ENCODE assay signal across 8 cellular contexts in the genomic region with DNA sequence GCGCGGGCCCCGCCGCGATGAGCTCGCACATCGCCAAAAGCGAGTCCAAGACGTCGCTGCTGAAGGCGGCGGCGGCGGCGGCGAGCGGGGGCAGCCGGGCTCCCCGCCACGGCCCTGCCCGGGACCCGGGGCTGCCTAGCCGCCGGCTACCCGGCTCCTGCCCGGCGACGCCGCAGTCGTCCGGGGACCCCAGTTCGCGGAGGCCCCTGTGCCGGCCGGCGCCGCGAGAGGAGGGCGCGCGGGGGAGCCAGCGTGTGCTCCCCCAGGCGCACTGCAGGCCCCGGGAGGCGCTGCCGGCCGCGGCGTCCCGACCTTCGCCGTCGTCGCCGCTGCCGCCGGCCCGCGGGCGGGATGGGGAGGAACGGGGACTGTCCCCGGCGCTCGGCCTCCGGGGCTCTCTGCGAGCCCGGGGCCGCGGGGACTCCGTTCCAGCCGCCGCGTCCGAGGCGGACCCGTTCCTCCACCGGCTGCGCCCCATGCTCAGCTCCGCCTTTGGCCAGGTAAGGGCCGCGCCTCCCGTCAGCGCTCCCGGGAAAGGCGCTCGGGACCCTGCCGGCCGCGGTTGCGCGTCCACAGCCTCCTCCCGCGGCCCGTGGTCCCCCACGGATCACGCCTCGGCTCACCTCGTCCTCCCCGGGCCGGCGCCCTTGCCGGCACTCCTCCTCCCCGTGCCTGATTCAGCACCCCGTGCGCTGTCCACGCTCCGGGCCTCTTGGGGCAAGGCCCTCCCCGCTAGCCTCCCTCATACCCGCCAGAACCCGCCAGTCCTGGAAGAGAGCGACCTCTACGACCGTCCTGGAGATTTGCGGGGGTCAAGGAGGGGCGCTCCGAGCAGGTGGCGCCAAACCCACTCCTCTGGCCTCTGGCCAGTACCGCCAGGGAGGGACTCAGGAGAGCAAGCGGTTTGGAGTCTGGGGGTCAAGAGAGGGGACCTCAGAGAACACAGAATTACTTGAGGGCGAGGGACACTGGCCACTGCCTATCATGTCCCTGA. TPM values are rescaled to one million over a fixed set of nuclear protein-coding genes. Genes with fewer than 3 reads are reported as not detected.
DNase-seq lines count a peak whose midpoint lies in the region; ATAC-seq, FAIRE-seq and TF ChIP-seq lines count a peak whose summit lies in the region.

No MANE protein-coding gene starts in this region.

- POLR2A ChIA-PET in HepG2 (lab: Yijun Ruan, JAX), result no interaction called here

- peaks cover 48% of the 10 kb centered on the region for H3K27me3 Mint-ChIP-seq in stimulated activated memory B cell treated with anti-CD40 and anti-IgM and Interleukin-4, amounts not matched to agents 10 μg/mL and 1 μg/mL and 100 μg/mL, for 72 hours

- in situ Hi-C loops in HepG2 (cut with HindIII; ENCODE audit: extremely low pct_ligation_motif_present, low pct_unique_long_range_greater_than_20kb), result no loop called here

- H3K4me1 Mint-ChIP-seq in stimulated activated memory B cell treated with anti-CD40 and anti-IgM and Interleukin-4, amounts not matched to agents 10 μg/mL and 1 μg/mL and 100 μg/mL, for 72 hours, result peaks cover 9% of the 10 kb centered on the region

- H3K4me2 ChIP-seq in HepG2 (ENCODE audit: low read depth, low read length), result peak overlapping the region; percentile 77

- intact Hi-C loops in HepG2 (cut with micrococcal nuclease; ENCODE audit: unreplicated experiment), result no loop called here

- H3K4me3 Mint-ChIP-seq in stimulated activated memory B cell treated with anti-CD40 and anti-IgM and Interleukin-4, amounts not matched to agents 10 μg/mL and 1 μg/mL and 100 μg/mL, for 72 hours, result peak overlapping the region; percentile 78

- TF ChIP-seq EP300 in HepG2 (IDR thresholded peaks at IDR 0.05; ENCODE audit: low read depth in 2 of 2, low read length in 2 of 2) (no peak), HepG2 (CRISPR knock-in tag; IDR thresholded peaks at IDR 0.05; ENCODE audit: borderline replicate concordance) (no peak)

- CTCF ChIA-PET in HepG2 (lab: Yijun Ruan, JAX; ENCODE audit: low intra/inter-chr PET ratio, low total read pairs), result no interaction called here

- ATAC-seq in HepG2 (peak; percentile 83), HG03378 (IDR thresholded peaks at IDR 0.05; ENCODE audit: unreplicated experiment) (no peak)
- ATAC-seq in stimulated activated memory B cell treated with anti-CD40 and anti-IgM and Interleukin-4, amounts not matched to agents 10 μg/mL and 1 μg/mL and 100 μg/mL, for 72 hours, result peak; percentile 75

- H3K36me3 ChIP-seq in HepG2 (replicated peaks in 1 of 2; ENCODE audit: control insufficient read depth in 1 of 2, insufficient read depth in 2 of 2, low read length in 2 of 2), result no peaks in the 10 kb centered on the region

- H3K9me3 ChIP-seq in HepG2 (ENCODE audit: low read length), result no peaks in the 10 kb centered on the region

- H3K79me2 ChIP-seq in HepG2 (ENCODE audit: insufficient read depth, low read length), result no peaks in the 10 kb centered on the region

- H3K9me3 Mint-ChIP-seq in stimulated activated memory B cell treated with anti-CD40 and anti-IgM and Interleukin-4, amounts not matched to agents 10 μg/mL and 1 μg/mL and 100 μg/mL, for 72 hours, result no peaks in the 10 kb centered on the region

- TF ChIP-seq CTCF in WI38 (IDR thresholded peaks at IDR 0.05; ENCODE audit: low read depth, low read length) (no peak), HepG2 (CRISPR knock-in tag; IDR thresholded peaks at IDR 0.05) (peak; percentile 28; the same call in 1 of the 2 replicates)

- no peak for TF ChIP-seq RAD21 in HepG2 (CRISPR knock-in tag; IDR thresholded peaks at IDR 0.05)

- peaks cover 10 to 56% of the 10 kb centered on the region in 2 experiments; a peak in 3 of 5 replicates for H3K27me3 ChIP-seq in HepG2 (ENCODE audit: control insufficient read depth in 1 of 2, insufficient read depth in 2 of 2, low read length in 2 of 2)

- no peak overlapping the region for H2AFZ ChIP-seq in HepG2 (ENCODE audit: low read length)

- H3K27ac Mint-ChIP-seq in stimulated activated memory B cell treated with anti-CD40 and anti-IgM and Interleukin-4, amounts not matched to agents 10 μg/mL and 1 μg/mL and 100 μg/mL, for 72 hours, result no peak overlapping the region

- H3K4me3 ChIP-seq in WI38 (ENCODE audit: low read depth, low read length) (0 out of 2 replicates have a peak overlapping the region, but pooled peaks have one; percentile 20), HepG2 (replicated peaks in 1 of 3; ENCODE audit: insufficient read depth in 1 of 3, low read depth in 2 of 3, low read length in 3 of 3) (peak overlapping the region; percentile 24 to 64 (median 48); a peak in 4 of 6 replicates)

- no peak for TF ChIP-seq POLR2A in HepG2 (IDR thresholded peaks at IDR 0.05; ENCODE audit: insufficient read depth in 1 of 2, low read depth in 2 of 2, low read length in 2 of 2)

- WGBS in HepG2 (ENCODE audit: low lambda C conversion rate), result 10% methylated on average over 13 of the region's 120 CpGs

- no TSS peak for BruUV-seq in HepG2 (replicated peaks; lab: Mats Ljungman, UMichigan)

- peaks cover 6% of the 10 kb centered on the region; the same call in 1 of the 2 replicates for H4K20me1 ChIP-seq in HepG2 (ENCODE audit: insufficient read depth, low read length)

- no peak overlapping the region for H3K9ac ChIP-seq in HepG2 (ENCODE audit: insufficient read depth, low read depth, low read length)

- no peak overlapping the region for H3K27ac ChIP-seq in HepG2 (ENCODE audit: extremely low read length, insufficient read depth, low read length)

- peaks cover 15% of the 10 kb centered on the region for H3K4me1 ChIP-seq in HepG2 (ENCODE audit: insufficient read depth, low read length)

- DNase-seq in AG08396 (ENCODE audit: low spot score) (peak; percentile 73), GM19239 (ENCODE audit: insufficient read length, low spot score) (peak; percentile 50), HTR-8/SVneo (ENCODE audit: insufficient read length, low spot score) (peak; percentile 63), cerebellar cortex (ENCODE audit: low spot score) (peak; percentile 36), HepG2 (ENCODE audit: low spot score) (peak; percentile 22)

- H3K36me3 Mint-ChIP-seq in stimulated activated memory B cell treated with anti-CD40 and anti-IgM and Interleukin-4, amounts not matched to agents 10 μg/mL and 1 μg/mL and 100 μg/mL, for 72 hours, result no peaks in the 10 kb centered on the region

- FAIRE-seq in GM19239 (lab: Jason Lieb, UNC), result no peak
- peak; percentile 26 for FAIRE-seq in HTR-8/SVneo (lab: Jason Lieb, UNC)
- no peak for FAIRE-seq in HepG2 (lab: Jason Lieb, UNC)

RNA-seq across cellular contexts. Expression of gene CABP1, which starts 0.7 kb away (rescaled TPM):
- total RNA-seq in HepG2 (2016; rRNA removed; fragmentation: Illumina TruSeq; extraction: Trizol), result not detected in 2 replicates
- total RNA-seq in HepG2 (2016; cell fraction: cytosol; rRNA removed; fragmentation: Illumina TruSeq; extraction: Trizol; ENCODE audit: low read depth), result not detected in 2 replicates
- total RNA-seq in HepG2 (2016; cell fraction: insoluble cytoplasmic fraction; rRNA removed; fragmentation: Illumina TruSeq; extraction: Trizol), result not detected in 2 replicates
- not detected in 2 replicates for total RNA-seq in HepG2 (2016; cell fraction: membrane; rRNA removed; fragmentation: Illumina TruSeq; extraction: Trizol)
- total RNA-seq in HepG2 (2016; cell fraction: nucleus; rRNA removed; fragmentation: Illumina TruSeq; extraction: Trizol), result not detected in 2 replicates
- polyA plus RNA-seq in HepG2 (2011; rRNA removed), result not detected in 2 replicates
- 0.03 and 0.04 TPM in 2 replicates for polyA plus RNA-seq in HepG2 (2011; cell fraction: cytosol; rRNA removed)
- not detected in 2 replicates for polyA plus RNA-seq in HepG2 (2011; cell fraction: nucleus; rRNA removed)
- polyA plus RNA-seq in HepG2 (2012), result 0.07 TPM in 1 of 2 replicates, not detected in the other
- not detected in 2 replicates for polyA plus RNA-seq in HepG2 (2016; cell fraction: cytosol; fragmentation: Illumina TruSeq; extraction: Trizol; ENCODE audit: low read depth)
- not detected in 2 replicates for polyA plus RNA-seq in HepG2 (2016; cell fraction: insoluble cytoplasmic fraction; fragmentation: Illumina TruSeq; extraction: Trizol; ENCODE audit: low read depth)
- polyA plus RNA-seq in HepG2 (2016; cell fraction: membrane; fragmentation: Illumina TruSeq; extraction: Trizol; ENCODE audit: low read depth), result not detected in 2 replicates
- polyA plus RNA-seq in HepG2 (2016; cell fraction: nucleus; fragmentation: Illumina TruSeq; extraction: Trizol; ENCODE audit: insufficient read depth, low read depth), result not detected in 2 replicates
- polyA minus RNA-seq in HepG2 (2011; rRNA and poly(A)+ RNA removed; ENCODE audit: low replicate concordance), result 0.22 TPM in 1 of 2 replicates, not detected in the other
- not detected in 2 replicates for polyA minus RNA-seq in HepG2 (2011; cell fraction: cytosol; rRNA and poly(A)+ RNA removed)
- not detected in 2 replicates for polyA minus RNA-seq in HepG2 (2011; cell fraction: nucleus; rRNA and poly(A)+ RNA removed)

RNA-seq across cellular contexts. Expression of gene MLEC, which starts 45.8 kb away (rescaled TPM):
- total RNA-seq in HepG2 (2016; rRNA removed; fragmentation: Illumina TruSeq; extraction: Trizol), result 95.5 and 156 TPM in 2 replicates
- total RNA-seq in HepG2 (2016; cell fraction: cytosol; rRNA removed; fragmentation: Illumina TruSeq; extraction: Trizol; ENCODE audit: low read depth), result 31.1 and 43.3 TPM in 2 replicates
- total RNA-seq in HepG2 (2016; cell fraction: insoluble cytoplasmic fraction; rRNA removed; fragmentation: Illumina TruSeq; extraction: Trizol), result 92.5 and 153 TPM in 2 replicates
- total RNA-seq in HepG2 (2016; cell fraction: membrane; rRNA removed; fragmentation: Illumina TruSeq; extraction: Trizol), result 74.8 and 84.9 TPM in 2 replicates
- 133 and 164 TPM in 2 replicates for total RNA-seq in HepG2 (2016; cell fraction: nucleus; rRNA removed; fragmentation: Illumina TruSeq; extraction: Trizol)
- 35.3 and 49.8 TPM in 2 replicates for polyA plus RNA-seq in HepG2 (2011; rRNA removed)
- 26.8 and 37.8 TPM in 2 replicates for polyA plus RNA-seq in HepG2 (2011; cell fraction: cytosol; rRNA removed)
- polyA plus RNA-seq in HepG2 (2011; cell fraction: nucleus; rRNA removed), result 18.9 and 25.8 TPM in 2 replicates
- 53.8 and 55.5 TPM in 2 replicates for polyA plus RNA-seq in HepG2 (2012)
- polyA plus RNA-seq in HepG2 (2016; cell fraction: cytosol; fragmentation: Illumina TruSeq; extraction: Trizol; ENCODE audit: low read depth), result 50.6 and 60.4 TPM in 2 replicates
- 79.3 and 82.1 TPM in 2 replicates for polyA plus RNA-seq in HepG2 (2016; cell fraction: insoluble cytoplasmic fraction; fragmentation: Illumina TruSeq; extraction: Trizol; ENCODE audit: low read depth)
- 61.3 and 75.0 TPM in 2 replicates for polyA plus RNA-seq in HepG2 (2016; cell fraction: membrane; fragmentation: Illumina TruSeq; extraction: Trizol; ENCODE audit: low read depth)
- 177 and 196 TPM in 2 replicates for polyA plus RNA-seq in HepG2 (2016; cell fraction: nucleus; fragmentation: Illumina TruSeq; extraction: Trizol; ENCODE audit: insufficient read depth, low read depth)
- polyA minus RNA-seq in HepG2 (2011; rRNA and poly(A)+ RNA removed; ENCODE audit: low replicate concordance), result 39.9 and 58.9 TPM in 2 replicates
- polyA minus RNA-seq in HepG2 (2011; cell fraction: cytosol; rRNA and poly(A)+ RNA removed), result 37.0 and 60.4 TPM in 2 replicates
- 19.3 and 30.8 TPM in 2 replicates for polyA minus RNA-seq in HepG2 (2011; cell fraction: nucleus; rRNA and poly(A)+ RNA removed)

RNA-seq across cellular contexts. Expression of gene POP5, which starts 59.9 kb away (rescaled TPM):
- 54.3 and 61.3 TPM in 2 replicates for total RNA-seq in HepG2 (2016; rRNA removed; fragmentation: Illumina TruSeq; extraction: Trizol)
- 9.2 and 10.3 TPM in 2 replicates for total RNA-seq in HepG2 (2016; cell fraction: cytosol; rRNA removed; fragmentation: Illumina TruSeq; extraction: Trizol; ENCODE audit: low read depth)
- 59.2 and 60.3 TPM in 2 replicates for total RNA-seq in HepG2 (2016; cell fraction: insoluble cytoplasmic fraction; rRNA removed; fragmentation: Illumina TruSeq; extraction: Trizol)
- total RNA-seq in HepG2 (2016; cell fraction: membrane; rRNA removed; fragmentation: Illumina TruSeq; extraction: Trizol), result 18.4 and 20.5 TPM in 2 replicates
- 45.0 and 46.6 TPM in 2 replicates for total RNA-seq in HepG2 (2016; cell fraction: nucleus; rRNA removed; fragmentation: Illumina TruSeq; extraction: Trizol)
- 43.4 and 45.6 TPM in 2 replicates for polyA plus RNA-seq in HepG2 (2011; rRNA removed)
- 45.5 and 48.2 TPM in 2 replicates for polyA plus RNA-seq in HepG2 (2011; cell fraction: cytosol; rRNA removed)
- polyA plus RNA-seq in HepG2 (2011; cell fraction: nucleus; rRNA removed), result 40.9 and 54.0 TPM in 2 replicates
- 20.8 and 21.7 TPM in 2 replicates for polyA plus RNA-seq in HepG2 (2012)
- polyA plus RNA-seq in HepG2 (2016; cell fraction: cytosol; fragmentation: Illumina TruSeq; extraction: Trizol; ENCODE audit: low read depth), result 9.2 and 9.4 TPM in 2 replicates
- polyA plus RNA-seq in HepG2 (2016; cell fraction: insoluble cytoplasmic fraction; fragmentation: Illumina TruSeq; extraction: Trizol; ENCODE audit: low read depth), result 54.6 and 56.2 TPM in 2 replicates
- 15.0 and 15.5 TPM in 2 replicates for polyA plus RNA-seq in HepG2 (2016; cell fraction: membrane; fragmentation: Illumina TruSeq; extraction: Trizol; ENCODE audit: low read depth)
- 87.8 and 95.7 TPM in 2 replicates for polyA plus RNA-seq in HepG2 (2016; cell fraction: nucleus; fragmentation: Illumina TruSeq; extraction: Trizol; ENCODE audit: insufficient read depth, low read depth)
- polyA minus RNA-seq in HepG2 (2011; rRNA and poly(A)+ RNA removed; ENCODE audit: low replicate concordance), result 17.2 and 66.7 TPM in 2 replicates
- 7.9 and 13.5 TPM in 2 replicates for polyA minus RNA-seq in HepG2 (2011; cell fraction: cytosol; rRNA and poly(A)+ RNA removed)
- 13.8 and 16.9 TPM in 2 replicates for polyA minus RNA-seq in HepG2 (2011; cell fraction: nucleus; rRNA and poly(A)+ RNA removed)

Comparison
In these comparisons a context has a peak if more than half of its experiments do, and no peak if none do; other contexts are left out.
1. DNase-seq: peak in every context shown above with its lines; median percentile 73 in AG08396; 63 in HTR-8/SVneo; 50 in GM19239; 36 in cerebellar cortex; 22 in HepG2.